ENCODE assay signal across 8 cellular contexts in the genomic region with DNA sequence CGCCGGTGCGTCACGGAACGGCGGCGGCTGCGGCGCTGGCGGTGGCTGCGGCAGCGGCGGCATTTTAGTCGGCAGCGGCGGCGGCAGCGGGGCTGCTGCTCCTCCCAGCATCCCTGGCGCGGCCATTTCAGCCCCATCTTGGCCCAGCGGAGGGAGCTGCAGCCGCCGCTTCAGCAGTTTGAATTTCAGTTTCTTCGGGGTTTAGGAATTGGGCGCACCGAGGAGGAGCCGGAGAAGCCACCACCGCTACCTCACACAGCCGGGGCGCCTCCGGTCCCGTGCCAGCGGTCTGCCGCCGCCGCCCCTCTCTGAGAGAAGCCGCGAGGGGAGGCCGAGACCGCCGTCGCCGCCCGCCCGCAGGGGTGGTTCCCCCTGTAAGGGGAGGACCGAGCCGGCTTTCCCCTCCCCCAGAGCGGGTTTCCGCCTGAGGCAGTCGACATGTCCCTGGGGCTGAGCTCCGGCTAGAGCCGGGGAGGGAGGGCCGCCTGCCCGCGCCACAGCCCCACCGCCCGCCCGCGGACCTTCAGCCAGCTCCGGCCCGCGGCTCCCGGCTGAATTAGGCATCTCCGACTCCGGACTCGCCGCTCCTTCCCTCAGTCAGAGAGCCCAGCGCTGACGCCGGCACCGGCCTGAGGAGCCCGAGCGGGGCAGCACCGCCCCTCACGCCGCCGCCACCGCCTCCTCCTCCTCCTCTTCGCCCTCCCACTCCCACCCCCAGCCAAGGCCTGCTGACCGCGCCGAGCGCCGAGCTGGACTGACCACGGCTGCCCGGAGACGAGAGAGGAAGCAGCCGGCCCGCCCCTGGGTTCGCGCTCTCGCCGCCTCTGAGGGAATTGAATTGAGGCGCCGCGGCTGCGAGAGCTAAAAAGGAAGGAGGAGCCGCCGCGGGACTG. TPM values are rescaled to one million over a fixed set of nuclear protein-coding genes. Genes with fewer than 3 reads are reported as not detected.
A peak's percentile ranks its signal among the peaks of the same experiment; 100 is the strongest.
DNase-seq lines count a peak whose midpoint lies in the region; ATAC-seq, FAIRE-seq and TF ChIP-seq lines count a peak whose summit lies in the region.

A gene (plus strand): TSS at position 67 of the 893 bp plus-strand sequence. CDS start 1,053 bp downstream, outside the sequence.

- peak within 1 kb of the TSS; percentile 83 for H3K4me3 Mint-ChIP-seq in activated T-helper 1 cell treated with anti-CD3 and anti-CD28 coated beads, Interleukin-12 subunit alpha, Interleukin-12 subunit beta, Interleukin-2, Interleukin-4 antibody, amounts not matched to agents 30 ng/mL and 10 ng/mL and 1 ng/mL, durations not matched to agents 14 hours and 24 hours and 36 hours
- peak within 1 kb of the TSS; percentile 81 to 98 (median 92) for H3K4me3 Mint-ChIP-seq in naive thymus-derived CD8-positive, alpha-beta T cell

- peaks cover 6% of the 10 kb centered on the region for H3K27me3 Mint-ChIP-seq in activated T-helper 1 cell treated with anti-CD3 and anti-CD28 coated beads, Interleukin-12 subunit alpha, Interleukin-12 subunit beta, Interleukin-2, Interleukin-4 antibody, amounts not matched to agents 30 ng/mL and 10 ng/mL and 1 ng/mL, durations not matched to agents 14 hours and 24 hours and 36 hours (ENCODE audit: insufficient read depth)
- H3K27me3 Mint-ChIP-seq in naive thymus-derived CD8-positive, alpha-beta T cell, result no peaks in the 10 kb centered on the region

- peak within 1 kb of the TSS; percentile 98 for H3K4me3 ChIP-seq in DOHH2 (ENCODE audit: low read length)
- H3K4me3 ChIP-seq in Jurkat, Clone E6-1 (ENCODE audit: low read length), result peak within 1 kb of the TSS; percentile 73

- POLR2A ChIA-PET in naive thymus-derived CD8-positive, alpha-beta T cell (lab: Charles Lee), result interaction anchor here (0.6 to 5.9 kb wide), 20 partner anchors 9 to 1321 kb away, joined by 3 to 58 read pairs (median 4); a partner anchor contains a TSS

- peaks cover 21% of the 10 kb centered on the region for H3K4me1 ChIP-seq in DOHH2 (ENCODE audit: control insufficient read depth, low read length)

- peaks cover 48% of the 10 kb centered on the region for H3K79me2 ChIP-seq in DOHH2 (ENCODE audit: control insufficient read depth, low read length)

- H3K36me3 ChIP-seq in DOHH2 (ENCODE audit: control insufficient read depth, low read length), result peaks cover 43% of the 10 kb centered on the region

- peaks cover 17% of the 10 kb centered on the region for H3K36me3 Mint-ChIP-seq in activated T-helper 1 cell treated with anti-CD3 and anti-CD28 coated beads, Interleukin-12 subunit alpha, Interleukin-12 subunit beta, Interleukin-2, Interleukin-4 antibody, amounts not matched to agents 30 ng/mL and 10 ng/mL and 1 ng/mL, durations not matched to agents 14 hours and 24 hours and 36 hours (ENCODE audit: low read depth)
- peaks cover 0 to 11% (median 8%) of the 10 kb centered on the region in 3 donors for H3K36me3 Mint-ChIP-seq in naive thymus-derived CD8-positive, alpha-beta T cell

- peak; percentile 85 for DNase-seq in Jurkat, Clone E6-1 (ENCODE audit: low read depth, low spot score)
- DNase-seq in RCC 7860 (ENCODE audit: low spot score), result peak; percentile 85
- peak; percentile 92 for DNase-seq in activated T-helper 1 cell treated with anti-CD3 and anti-CD28 coated beads, Interleukin-12 subunit alpha, Interleukin-12 subunit beta, Interleukin-2, Interleukin-4 antibody, amounts not matched to agents 30 ng/mL and 10 ng/mL and 1 ng/mL, durations not matched to agents 14 hours and 24 hours and 36 hours (ENCODE audit: low spot score)
- peak; percentile 96 for DNase-seq in fibroblast of gingiva (ENCODE audit: low read depth)
- DNase-seq in naive thymus-derived CD8-positive, alpha-beta T cell, result peak; percentile 93 to 99 (median 97)
- DNase-seq in stimulated activated naive CD4-positive, alpha-beta T cell (lab: John Stamatoyannopoulos, UW), result peak; percentile 94 to 98 (median 96)

- H3K4me1 Mint-ChIP-seq in activated T-helper 1 cell treated with anti-CD3 and anti-CD28 coated beads, Interleukin-12 subunit alpha, Interleukin-12 subunit beta, Interleukin-2, Interleukin-4 antibody, amounts not matched to agents 30 ng/mL and 10 ng/mL and 1 ng/mL, durations not matched to agents 14 hours and 24 hours and 36 hours (ENCODE audit: low read depth), result peaks cover 40% of the 10 kb centered on the region
- H3K4me1 Mint-ChIP-seq in naive thymus-derived CD8-positive, alpha-beta T cell, result peaks cover 14 to 37% (median 33%) of the 10 kb centered on the region in 4 donors

- H3K9me2 ChIP-seq in DOHH2 (replicated peaks; ENCODE audit: control insufficient read depth, low read length), result no peaks in the 10 kb centered on the region

- no peaks in the 10 kb centered on the region for H3K27me3 ChIP-seq in DOHH2 (ENCODE audit: control insufficient read depth, low read length)

- peak within 1 kb of the TSS; percentile 95 for H3K27ac Mint-ChIP-seq in activated T-helper 1 cell treated with anti-CD3 and anti-CD28 coated beads, Interleukin-12 subunit alpha, Interleukin-12 subunit beta, Interleukin-2, Interleukin-4 antibody, amounts not matched to agents 30 ng/mL and 10 ng/mL and 1 ng/mL, durations not matched to agents 14 hours and 24 hours and 36 hours
- peak within 1 kb of the TSS; percentile 91 to 99 (median 98) for H3K27ac Mint-ChIP-seq in naive thymus-derived CD8-positive, alpha-beta T cell

- H3F3A ChIP-seq in DOHH2 (ENCODE audit: control insufficient read depth, insufficient read depth), result no peaks in the 10 kb centered on the region; the same call in 1 of the 2 replicates

- ATAC-seq in GM21717 (IDR thresholded peaks at IDR 0.05; ENCODE audit: unreplicated experiment), result peak; percentile 66
- ATAC-seq in naive thymus-derived CD8-positive, alpha-beta T cell, result peak; percentile 72 to 77

- H3K27ac ChIP-seq in DOHH2 (ENCODE audit: low read depth, low read length), result peak within 1 kb of the TSS; percentile 94

- TF ChIP-seq CTCF in DOHH2 (IDR thresholded peaks at IDR 0.05; ENCODE audit: low read depth, low read length, poor library complexity, severe bottlenecking), result no peak

- no peaks in the 10 kb centered on the region for H3K9me3 ChIP-seq in DOHH2 (ENCODE audit: control insufficient read depth, insufficient read depth, low read length)

- peaks cover 31% of the 10 kb centered on the region for H4K20me1 ChIP-seq in DOHH2 (ENCODE audit: control insufficient read depth, insufficient read depth, low read depth, low read length)

- H3K4me2 ChIP-seq in DOHH2 (ENCODE audit: low read length), result peak within 1 kb of the TSS; percentile 87

- intact Hi-C loops in activated T-helper 1 cell treated with anti-CD3 and anti-CD28 coated beads, Interleukin-12 subunit alpha, Interleukin-12 subunit beta, Interleukin-2, Interleukin-4 antibody, amounts not matched to agents 30 ng/mL and 10 ng/mL and 1 ng/mL, durations not matched to agents 14 hours and 24 hours and 36 hours (cut with micrococcal nuclease), result loop anchor here (1.0 to 10.0 kb wide), 9 partner anchors 23 to 794 kb away; a partner anchor contains a TSS

- H3K9me3 Mint-ChIP-seq in activated T-helper 1 cell treated with anti-CD3 and anti-CD28 coated beads, Interleukin-12 subunit alpha, Interleukin-12 subunit beta, Interleukin-2, Interleukin-4 antibody, amounts not matched to agents 30 ng/mL and 10 ng/mL and 1 ng/mL, durations not matched to agents 14 hours and 24 hours and 36 hours, result no peaks in the 10 kb centered on the region
- H3K9me3 Mint-ChIP-seq in naive thymus-derived CD8-positive, alpha-beta T cell, result no peaks in the 10 kb centered on the region

- FAIRE-seq in RCC 7860 (lab: Jason Lieb, UNC), result no peak

RNA-seq across cellular contexts. Expression of the gene that starts here (rescaled TPM):
- polyA plus RNA-seq in Jurkat, Clone E6-1 (2012; ENCODE audit: insufficient read depth, insufficient read length), result 5.8 TPM
- 21.3 and 22.7 TPM in 2 replicates for total RNA-seq in activated T-helper 1 cell treated with anti-CD3 and anti-CD28 coated beads, Interleukin-12 subunit alpha, Interleukin-12 subunit beta, Interleukin-2, Interleukin-4 antibody, amounts not matched to agents 30 ng/mL and 10 ng/mL and 1 ng/mL, durations not matched to agents 14 hours and 24 hours and 36 hours
- total RNA-seq in naive thymus-derived CD8-positive, alpha-beta T cell, result 10 to 100 TPM; 25.9 to 28.9 TPM
- 10 to 100 TPM in 1 of 3 donors, 1 to 10 TPM in 2; 6.3 to 11.8 (median 8.0) TPM for polyA plus RNA-seq in naive thymus-derived CD8-positive, alpha-beta T cell

Comparison
In these comparisons a context has a peak if more than half of its experiments do, and no peak if none do; other contexts are left out.
1. Peak in every context shown above with its lines: DNase-seq, ATAC-seq, H3K4me3 ChIP-seq and H3K27ac ChIP-seq.